In the genomic region with DNA sequence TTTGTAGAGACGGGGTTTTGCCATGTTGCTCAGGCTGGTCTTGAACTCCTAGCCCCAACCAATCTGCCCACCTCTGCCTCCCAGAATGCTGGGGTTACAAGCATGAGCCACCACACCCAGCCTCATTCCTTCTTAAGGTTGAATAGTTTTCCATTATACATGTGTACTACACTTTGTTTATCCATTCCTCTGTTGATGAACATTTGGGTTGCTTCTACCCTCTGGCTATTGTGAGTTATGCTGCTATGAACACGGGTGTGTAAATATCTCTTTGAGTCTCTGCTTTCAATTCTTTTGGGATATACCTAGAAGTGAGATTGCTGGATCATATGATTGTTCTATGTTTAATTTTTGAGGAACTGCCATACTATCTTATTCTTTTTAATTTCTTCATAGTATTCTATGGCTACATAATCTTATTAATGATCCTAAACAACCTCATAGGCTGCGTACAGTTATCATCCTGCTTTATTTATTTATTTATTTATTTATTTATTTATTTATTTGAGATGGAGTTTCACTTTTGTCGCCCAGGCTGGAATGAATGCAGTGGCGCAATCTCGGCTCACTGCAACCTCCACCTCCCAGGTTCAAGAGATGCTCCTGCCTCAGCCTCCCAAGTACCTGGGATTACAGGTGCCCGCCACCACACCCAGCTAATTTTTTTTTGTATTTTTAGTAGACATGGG, we compare ENCODE assay signal across 18 cellular contexts. TPM values are rescaled to one million over a fixed set of nuclear protein-coding genes. Genes with fewer than 3 reads are reported as not detected.
A peak's percentile ranks its signal among the peaks of the same experiment; 100 is the strongest.
DNase-seq lines count a peak whose midpoint lies in the region; ATAC-seq and TF ChIP-seq lines count a peak whose summit lies in the region.
"Had no signal": no experiment of that assay in that cellular context is flagged by ENCODE, and none has a peak within 500 bp of the region (broad histone marks: within the 10 kb centered on the region; RNA-seq: fewer than 3 reads in every experiment).

No MANE protein-coding gene starts in this region.

- H3K4me3 Mint-ChIP-seq in HFFc6 = no peak overlapping the region
- H3K4me3 Mint-ChIP-seq in stimulated activated memory B cell treated with anti-CD40 and anti-IgM and Interleukin-4, amounts not matched to agents 10 μg/mL and 1 μg/mL and 100 μg/mL, for 72 hours = no peak overlapping the region
- H3K4me3 Mint-ChIP-seq: CD8-positive, alpha-beta memory T cell had no signal

- H3K36me3 ChIP-seq in mucosa of descending colon (ENCODE audit: low read depth) = no peaks in the 10 kb centered on the region

- no peaks in the 10 kb centered on the region; the same call in 1 of the 2 replicates for H3K27me3 Mint-ChIP-seq in HFFc6 (ENCODE audit: insufficient read depth)
- no peaks in the 10 kb centered on the region for H3K27me3 Mint-ChIP-seq in stimulated activated memory B cell treated with anti-CD40 and anti-IgM and Interleukin-4, amounts not matched to agents 10 μg/mL and 1 μg/mL and 100 μg/mL, for 72 hours
- H3K27me3 Mint-ChIP-seq: CD8-positive, alpha-beta memory T cell had no signal

- peak overlapping the region; percentile 18 for H3K27ac Mint-ChIP-seq in HFFc6
- H3K27ac Mint-ChIP-seq in stimulated activated memory B cell treated with anti-CD40 and anti-IgM and Interleukin-4, amounts not matched to agents 10 μg/mL and 1 μg/mL and 100 μg/mL, for 72 hours = peak overlapping the region; percentile 64
- H3K27ac Mint-ChIP-seq: CD8-positive, alpha-beta memory T cell had no signal

- no peaks in the 10 kb centered on the region for H3K4me1 ChIP-seq in mucosa of descending colon (ENCODE audit: low read depth)

- H3K4me1 Mint-ChIP-seq in HFFc6 (ENCODE audit: low read depth) = peaks cover 49% of the 10 kb centered on the region
- peaks cover 14% of the 10 kb centered on the region for H3K4me1 Mint-ChIP-seq in stimulated activated memory B cell treated with anti-CD40 and anti-IgM and Interleukin-4, amounts not matched to agents 10 μg/mL and 1 μg/mL and 100 μg/mL, for 72 hours

- no peaks in the 10 kb centered on the region for H3K9me3 Mint-ChIP-seq in HFFc6
- no peaks in the 10 kb centered on the region for H3K9me3 Mint-ChIP-seq in stimulated activated memory B cell treated with anti-CD40 and anti-IgM and Interleukin-4, amounts not matched to agents 10 μg/mL and 1 μg/mL and 100 μg/mL, for 72 hours
- H3K9me3 Mint-ChIP-seq: CD8-positive, alpha-beta memory T cell had no signal

- peak; percentile 41 for DNase-seq in HFFc6
- peak; percentile 28 for DNase-seq in RPMI7951 (ENCODE audit: low read depth)
- DNase-seq in epithelial cell of esophagus (ENCODE audit: low read depth) = peak; percentile 53
- no peak for DNase-seq in cerebellar cortex (ENCODE audit: low spot score)
- no peak for DNase-seq in retina
- no peak for DNase-seq in mucosa of descending colon
- DNase-seq: CD8-positive, alpha-beta memory T cell; DND-41; GDM1; GM23248; NCI-H146; NCI-H2081 treated with DMSO at 0.1 percent for 48 hours; NCI-H226; NCI-H69; PC-3 had no signal

- intact Hi-C loops in mucosa of descending colon (cut with DNase I, micrococcal nuclease) = no loop called here

- no peaks in the 10 kb centered on the region for H3K9me3 ChIP-seq in mucosa of descending colon

- no peak for ATAC-seq in stimulated activated memory B cell treated with anti-CD40 and anti-IgM and Interleukin-4, amounts not matched to agents 10 μg/mL and 1 μg/mL and 100 μg/mL, for 72 hours
- no peak for ATAC-seq in mucosa of descending colon
- ATAC-seq: HCT116, K562, PC-3 had no signal

- H3K4me3 ChIP-seq in epithelial cell of esophagus (ENCODE audit: low read length) (no peak overlapping the region), mucosa of descending colon (no peak overlapping the region)
- H3K4me3 ChIP-seq: GM23248, K562 had no signal

- no peak for TF ChIP-seq CTCF in HFFc6 (IDR thresholded peaks at IDR 0.05)
- TF ChIP-seq CTCF in epithelial cell of esophagus (IDR thresholded peaks at IDR 0.05; ENCODE audit: insufficient read depth, low read depth, low read length, missing control alignments) = no peak
- no peak for TF ChIP-seq CTCF in mucosa of descending colon (IDR thresholded peaks at IDR 0.05)

- H3K36me3 Mint-ChIP-seq in HFFc6 (ENCODE audit: low read depth) = peaks cover 22% of the 10 kb centered on the region
- peaks cover 27% of the 10 kb centered on the region for H3K36me3 Mint-ChIP-seq in stimulated activated memory B cell treated with anti-CD40 and anti-IgM and Interleukin-4, amounts not matched to agents 10 μg/mL and 1 μg/mL and 100 μg/mL, for 72 hours
- H3K36me3 Mint-ChIP-seq: CD8-positive, alpha-beta memory T cell had no signal

RNA-seq across cellular contexts. Expression of a gene that starts 49.2 kb away (rescaled TPM):
- total RNA-seq in HFFc6 (2021; fragmentation: NEBNext Ultra II Directional; extraction: Animal tissue kit (Norgen Biotek cat#: 25700)) = under 1 TPM; 0.17 to 0.55 (median 0.39) TPM
- total RNA-seq in RPMI7951 (2014; rRNA removed; shearing (Covaris generic)) = 0.39 TPM in 1 of 2 replicates, not detected in the other
- 10 to 100 TPM; 11.6 to 35.0 (median 30.0) TPM for total RNA-seq in mucosa of descending colon
- total RNA-seq: CD8-positive, alpha-beta memory T cell; K562; PC-3 had no signal

RNA-seq across cellular contexts. Expression of a gene that starts 53.1 kb away (rescaled TPM):
- 10 to 100 TPM in 5 of 6 experiments, 1 to 10 TPM in 1; 8.6 to 15.7 (median 14.0) TPM for total RNA-seq in HFFc6 (2021; fragmentation: NEBNext Ultra II Directional; extraction: Animal tissue kit (Norgen Biotek cat#: 25700))
- total RNA-seq in RPMI7951 (2014; rRNA removed; shearing (Covaris generic)) = 68.0 and 72.6 TPM in 2 replicates
- 10 to 100 TPM in 1 of 3 donors, 1 to 10 TPM in 2; 7.8 to 11.3 (median 7.9) TPM for total RNA-seq in mucosa of descending colon

Comparison
In these comparisons a context has a peak if more than half of its experiments do, and no peak if none do; other contexts are left out.
1. DNase-seq: peak in HFFc6 (single experiment), RPMI7951 (single experiment) and epithelial cell of esophagus (single experiment); none in cerebellar cortex (single experiment), retina (single experiment) and mucosa of descending colon (0 of 3).